15 cellular contexts compared by ENCODE assay signal in genomic region chr11:45232341-45233080, GRCh38. TPM values are rescaled to one million over a fixed set of nuclear protein-coding genes. Genes with fewer than 3 reads are reported as not detected.
DNase-seq lines count a peak whose midpoint lies in the region; TF ChIP-seq lines count a peak whose summit lies in the region.
"Had no signal": no experiment of that assay in that cellular context is flagged by ENCODE, and none has a peak within 500 bp of the region (broad histone marks: within the 10 kb centered on the region; RNA-seq: fewer than 3 reads in every experiment).

No MANE protein-coding gene starts in this region.

- DNase-seq in G401 (ENCODE audit: low spot score) (peak; percentile 77), NCI-H446 (lab: John Stamatoyannopoulos, UW) (peak; percentile 23 to 80), dorsolateral prefrontal cortex (no peak), mesenteric fat pad (ENCODE audit: low spot score) (peak; percentile 69), osteocyte (ENCODE audit: extremely low spot score, unreplicated experiment) (no peak), NCI-H1930 (lab: John Stamatoyannopoulos, UW) (no peak), GM19238 (ENCODE audit: insufficient read length, low spot score) (no peak), erythroblast (lab: John Stamatoyannopoulos, UW) (no peak)
- DNase-seq: NCI-H2107 had no signal

- no peaks in the 10 kb centered on the region for H3K9me3 Mint-ChIP-seq in osteocyte (ENCODE audit: unreplicated experiment)
- H3K9me3 Mint-ChIP-seq: CD4-positive, alpha-beta T cell; H9 had no signal

- H3K4me3 ChIP-seq in dorsolateral prefrontal cortex: peak overlapping the region in 25 of 59 donors; percentile 6 to 51 (median 37)
- H3K4me3 ChIP-seq: GM12878 had no signal

- H3K4me3 Mint-ChIP-seq in osteocyte (ENCODE audit: unreplicated experiment): no peak overlapping the region
- H3K4me3 Mint-ChIP-seq: CD4-positive, alpha-beta T cell; H9 had no signal

- TF ChIP-seq POLR2A in erythroblast (IDR thresholded peaks at IDR 0.05; ENCODE audit: low read length): no peak

- peaks cover 4% of the 10 kb centered on the region for H3K36me3 Mint-ChIP-seq in osteocyte (ENCODE audit: unreplicated experiment)

- H3K27me3 ChIP-seq in dorsolateral prefrontal cortex: peaks cover 0 to 4% (median 0%) of the 10 kb centered on the region in 45 donors
- H3K27me3 ChIP-seq: BE2C had no signal

- TF ChIP-seq CTCF in dorsolateral prefrontal cortex (IDR thresholded peaks at IDR 0.05 in 54 of 56, conservative IDR thresholded peaks at IDR 0.05 in 2 of 56; ENCODE audit: low read depth in 1 of 56, partially characterized antibody in 56 of 56) (no peak), osteocyte (IDR thresholded peaks at IDR 0.05) (no peak)

- no peak overlapping the region for H3K27ac Mint-ChIP-seq in osteocyte (ENCODE audit: unreplicated experiment)
- H3K27ac Mint-ChIP-seq: CD4-positive, alpha-beta T cell had no signal

- H3K27me3 Mint-ChIP-seq in osteocyte (ENCODE audit: unreplicated experiment): peaks cover 9% of the 10 kb centered on the region

- H3K4me1 Mint-ChIP-seq in osteocyte (ENCODE audit: unreplicated experiment): no peaks in the 10 kb centered on the region

- in situ Hi-C loops in G401 (cut with HindIII; ENCODE audit: low sequenced_read_pairs): no loop called here

- H3K27ac ChIP-seq in dorsolateral prefrontal cortex: peak overlapping the region in 30 of 59 donors; percentile 12 to 84 (median 66)

- intact Hi-C loops in dorsolateral prefrontal cortex (cut with DNase I): no loop called here

RNA-seq across cellular contexts. Expression of gene SYT13, which starts 53.6 kb away (rescaled TPM):
- total RNA-seq in G401 (2014; rRNA removed; shearing (Covaris generic)): not detected in 2 replicates
- 100 to 1,000 TPM in 80 of 120 experiments, 10 to 100 TPM in 40; 30.8 to 204 (median 115) TPM for total RNA-seq in dorsolateral prefrontal cortex
- not detected for total RNA-seq in mesenteric fat pad
- 0.13 TPM in 1 of 2 replicates, not detected in the other for total RNA-seq in osteocyte
- total RNA-seq: CD4-positive, alpha-beta T cell; GM12878; LHCN-M2; OCI-LY7 had no signal

Comparison
In these comparisons a context has a peak if more than half of its experiments do, and no peak if none do; other contexts are left out.
1. DNase-seq: peak in G401 (single experiment), NCI-H446 (2 of 2) and mesenteric fat pad (single experiment); none in dorsolateral prefrontal cortex (0 of 10), osteocyte (single experiment), NCI-H1930 (0 of 2), GM19238 (single experiment) and erythroblast (0 of 2).
2. RNA of gene SYT13, which starts 53.6 kb away (total RNA-seq): 30.8 to 204 TPM in dorsolateral prefrontal cortex; not detected in mesenteric fat pad (single experiment), 0.13 TPM in osteocyte and not detected in G401; every median in the first group is over 10 times any median in the second.